ENCODE assay signal across 25 cellular contexts in genomic region chr15:85009435-85009834, GRCh38. TPM values are rescaled to one million over a fixed set of nuclear protein-coding genes. Genes with fewer than 3 reads are reported as not detected.
DNase-seq lines count a peak whose midpoint lies in the region; ATAC-seq, FAIRE-seq and TF ChIP-seq lines count a peak whose summit lies in the region.
"Had no signal": no experiment of that assay in that cellular context is flagged by ENCODE, and none has a peak within 500 bp of the region (broad histone marks: within the 10 kb centered on the region; RNA-seq: fewer than 3 reads in every experiment).

No MANE protein-coding gene starts in this region.

- peak overlapping the region in 1 of 2 donors; percentile 35 for H3K4me3 ChIP-seq in mucosa of rectum (ENCODE audit: low read length in 2 of 2)
- no peak overlapping the region for H3K4me3 ChIP-seq in thoracic aorta
- H3K4me3 ChIP-seq in Peyer's patch = no peak overlapping the region
- H3K4me3 ChIP-seq: esophagus squamous epithelium, GM23248, prostate gland, SJSA1, smooth muscle cell, thyroid gland had no signal

- H3K27me3 ChIP-seq in mucosa of rectum (ENCODE audit: control insufficient read depth in 2 of 2, insufficient read depth in 2 of 2, low read length in 2 of 2) (no peaks in the 10 kb centered on the region), thoracic aorta (replicated peaks; ENCODE audit: insufficient read depth) (no peaks in the 10 kb centered on the region), Peyer's patch (no peaks in the 10 kb centered on the region)
- H3K27me3 ChIP-seq: esophagus squamous epithelium, SJSA1, thyroid gland had no signal

- FAIRE-seq in frontal cortex (lab: Jason Lieb, UNC) = no peak
- FAIRE-seq: colon, HTR-8/SVneo had no signal

- ATAC-seq in activated B cell treated with CpG ODN at 0.5 μM for 24 hours (ENCODE audit: low read depth) (no peak), thoracic aorta (ENCODE audit: insufficient number of reproducible peaks, low FRiP score, low read depth) (no peak), HG02973 (IDR thresholded peaks at IDR 0.05; ENCODE audit: unreplicated experiment) (no peak)
- no peak for ATAC-seq in activated CD4-positive, alpha-beta T cell treated with anti-CD3 and anti-CD28 coated beads for 36 hours

- peak overlapping the region in 1 of 2 donors; percentile 32 for H3K9ac ChIP-seq in mucosa of rectum (ENCODE audit: low read depth in 1 of 2, low read length in 2 of 2)
- H3K9ac ChIP-seq: GM23248 had no signal

- H3K9me3 Mint-ChIP-seq in activated B cell treated with CpG ODN at 0.5 μM for 24 hours = no peaks in the 10 kb centered on the region
- no peaks in the 10 kb centered on the region for H3K9me3 Mint-ChIP-seq in activated CD4-positive, alpha-beta T cell treated with anti-CD3 and anti-CD28 coated beads for 36 hours (ENCODE audit: low read depth)
- H3K9me3 Mint-ChIP-seq: HFFc6 had no signal

- intact Hi-C loops in activated B cell treated with CpG ODN at 0.5 μM for 24 hours (cut with micrococcal nuclease) = no loop called here
- intact Hi-C loops in activated CD4-positive, alpha-beta T cell treated with anti-CD3 and anti-CD28 coated beads for 36 hours (cut with DNase I, micrococcal nuclease) = no loop called here

- no peak overlapping the region for H3K4me3 Mint-ChIP-seq in activated B cell treated with CpG ODN at 0.5 μM for 24 hours
- H3K4me3 Mint-ChIP-seq in activated CD4-positive, alpha-beta T cell treated with anti-CD3 and anti-CD28 coated beads for 36 hours = no peak overlapping the region
- H3K4me3 Mint-ChIP-seq: HFFc6 had no signal

- H3K9me3 ChIP-seq in mucosa of rectum (ENCODE audit: control insufficient read depth in 2 of 2, low read length in 2 of 2) (no peaks in the 10 kb centered on the region), thoracic aorta (no peaks in the 10 kb centered on the region), Peyer's patch (no peaks in the 10 kb centered on the region)
- H3K9me3 ChIP-seq: esophagus squamous epithelium, prostate gland, SJSA1, thyroid gland had no signal

- POLR2A ChIA-PET in activated B cell treated with CpG ODN at 0.5 μM for 24 hours (lab: Charles Lee) = interaction anchor here (0.6 to 2.3 kb wide), 3 partner anchors 21 to 408 kb away, joined by 3 to 22 read pairs (median 3); partner anchors contain the start of gene PDE8A
- POLR2A ChIA-PET in activated CD4-positive, alpha-beta T cell treated with anti-CD3 and anti-CD28 coated beads for 36 hours (lab: Charles Lee) = no interaction called here

- TF ChIP-seq POLR2A in Peyer's patch (IDR thresholded peaks at IDR 0.05) = no peak

- peak overlapping the region; percentile 75 to 81 for H3K27ac ChIP-seq in mucosa of rectum (ENCODE audit: low read depth in 2 of 2, low read length in 2 of 2)
- H3K27ac ChIP-seq in thoracic aorta = peak overlapping the region; percentile 76 to 86
- H3K27ac ChIP-seq in Peyer's patch = peak overlapping the region in 2 of 4 donors; percentile 67 to 70
- H3K27ac ChIP-seq: GM23248, SJSA1 had no signal

- H3K4me1 ChIP-seq in mucosa of rectum (ENCODE audit: control insufficient read depth in 2 of 2, insufficient read depth in 2 of 2, low read length in 2 of 2) (peaks cover 45 to 48% of the 10 kb centered on the region in 2 donors), thoracic aorta (ENCODE audit: control insufficient read depth in 1 of 2, low read depth in 2 of 2) (peaks cover 32 to 60% of the 10 kb centered on the region in 2 donors), Peyer's patch (peaks cover 0 to 53% (median 18%) of the 10 kb centered on the region in 4 donors)
- H3K4me1 ChIP-seq: prostate gland had no signal

- CTCF ChIA-PET in activated B cell treated with CpG ODN at 0.5 μM for 24 hours (lab: Charles Lee) = interaction anchor here (1.7 to 1.8 kb wide), 2 partner anchors 52 to 54 kb away, joined by 7 read pairs; no protein-coding TSS in a partner anchor
- CTCF ChIA-PET in activated CD4-positive, alpha-beta T cell treated with anti-CD3 and anti-CD28 coated beads for 36 hours (lab: Charles Lee) = interaction anchor here (0.5 to 0.6 kb wide), 2 partner anchors 14 to 109 kb away, joined by 3 read pairs; no protein-coding TSS in a partner anchor

- peaks cover 56% of the 10 kb centered on the region for H3K4me1 Mint-ChIP-seq in activated B cell treated with CpG ODN at 0.5 μM for 24 hours
- peaks cover 27% of the 10 kb centered on the region for H3K4me1 Mint-ChIP-seq in activated CD4-positive, alpha-beta T cell treated with anti-CD3 and anti-CD28 coated beads for 36 hours

- H3K36me3 Mint-ChIP-seq in activated B cell treated with CpG ODN at 0.5 μM for 24 hours (ENCODE audit: low read depth) = no peaks in the 10 kb centered on the region
- H3K36me3 Mint-ChIP-seq in activated CD4-positive, alpha-beta T cell treated with anti-CD3 and anti-CD28 coated beads for 36 hours (ENCODE audit: low read depth) = no peaks in the 10 kb centered on the region

- H3K27ac Mint-ChIP-seq in activated B cell treated with CpG ODN at 0.5 μM for 24 hours = peak overlapping the region; percentile 41
- no peak overlapping the region for H3K27ac Mint-ChIP-seq in activated CD4-positive, alpha-beta T cell treated with anti-CD3 and anti-CD28 coated beads for 36 hours
- H3K27ac Mint-ChIP-seq: HFFc6 had no signal

- no peaks in the 10 kb centered on the region for H3K27me3 Mint-ChIP-seq in activated B cell treated with CpG ODN at 0.5 μM for 24 hours
- H3K27me3 Mint-ChIP-seq in activated CD4-positive, alpha-beta T cell treated with anti-CD3 and anti-CD28 coated beads for 36 hours = no peaks in the 10 kb centered on the region

- TF ChIP-seq CTCF in activated B cell treated with CpG ODN at 0.5 μM for 24 hours (IDR thresholded peaks at IDR 0.05) (no peak), thoracic aorta (IDR thresholded peaks at IDR 0.05) (no peak), Peyer's patch (IDR thresholded peaks at IDR 0.05) (no peak)

- DNase-seq in EH (ENCODE audit: low read depth) = peak; percentile 23
- DNase-seq in activated B cell treated with CpG ODN at 0.5 μM for 24 hours = no peak
- no peak for DNase-seq in thoracic aorta (ENCODE audit: low spot score)
- DNase-seq in activated CD4-positive, alpha-beta T cell treated with anti-CD3 and anti-CD28 coated beads for 36 hours = no peak
- no peak for DNase-seq in Peyer's patch
- DNase-seq in frontal cortex (ENCODE audit: low spot score in 2 of 2) = no peak
- DNase-seq: activated gamma-delta T cell; esophagus squamous epithelium; GDM1; GM23248; HFFc6; kidney glomerular epithelial cell; mammary epithelial cell; NCI-H146; NCI-H510A treated with DMSO at 0.1 percent for 48 hours; NK-92 treated with Interleukin-12 subunit alpha and Interleukin-12 subunit beta, amount 100 ng/mL, for 24 hours; stimulated activated CD4-positive, alpha-beta T cell treated with anti-CD3 and anti-CD28 coated beads, Interleukin-2, amount 100 ng/mL, for 24 hours; thyroid gland had no signal

- H3K36me3 ChIP-seq in mucosa of rectum (ENCODE audit: control insufficient read depth in 2 of 2, insufficient read depth in 2 of 2, low read length in 2 of 2) (no peaks in the 10 kb centered on the region), thoracic aorta (no peaks in the 10 kb centered on the region), Peyer's patch (no peaks in the 10 kb centered on the region)
- H3K36me3 ChIP-seq: esophagus squamous epithelium, prostate gland, SJSA1, thyroid gland had no signal

RNA-seq across cellular contexts. Expression of gene PDE8A, which starts 27.8 kb away (rescaled TPM):
- 25.1 and 32.3 TPM in 2 replicates for total RNA-seq in activated B cell treated with CpG ODN at 0.5 μM for 24 hours
- 10 to 100 TPM; 35.1 to 43.7 TPM for total RNA-seq in thoracic aorta
- total RNA-seq in activated CD4-positive, alpha-beta T cell treated with anti-CD3 and anti-CD28 coated beads for 36 hours = 10 to 100 TPM; 21.3 to 28.7 TPM
- total RNA-seq in Peyer's patch = 100 to 1,000 TPM in 1 of 4 donors, 10 to 100 TPM in 3; 69.0 to 109 (median 89.5) TPM
- 34.6 TPM for total RNA-seq in frontal cortex
